ENCODE assay signal across 20 cellular contexts in genomic region chr12:84741727-84742126, GRCh38.
"Had no signal": no experiment of that assay in that cellular context is flagged by ENCODE, and none has a peak within 500 bp of the region (broad histone marks: within the 10 kb centered on the region; RNA-seq: fewer than 3 reads in every experiment).

No MANE protein-coding gene starts in this region.

- H3K36me3 ChIP-seq: ascending aorta, heart right ventricle, prostate gland, right atrium auricular region, suprapubic skin, transverse colon, vagina had no signal

- H3K4me3 ChIP-seq: ascending aorta, heart right ventricle, mucosa of descending colon, prostate gland, right atrium auricular region, suprapubic skin, transverse colon, vagina had no signal

- H3K4me1 ChIP-seq: ascending aorta, heart right ventricle, prostate gland, right atrium auricular region, suprapubic skin, transverse colon had no signal

- DNase-seq: activated CD4-positive, alpha-beta T cell treated with anti-CD3 and anti-CD28 coated beads, Interleukin-2, amount 50 U/mL, for 1 hour; activated CD4-positive, CD25-positive, alpha-beta regulatory T cell treated with anti-CD3 and anti-CD28 coated beads, Interleukin-2, amount 50 U/mL, for 72 hours; activated CD8-positive, alpha-beta memory T cell treated with anti-CD3 and anti-CD28 coated beads, Interleukin-2, amount 50 U/mL, for 4 hours; activated naive CD4-positive, alpha-beta T cell treated with anti-CD3 and anti-CD28 coated beads, Interleukin-2, amount 10 ng/mL, durations not matched to agents 7 days and 5 days; activated T-cell treated with anti-CD3 and anti-CD28 coated beads, Interleukin-2, amount 50 U/mL, for 4 hours; effector CD4-positive, alpha-beta T cell; heart right ventricle; left cardiac atrium; mucosa of descending colon; naive B cell; stimulated activated CD4-positive, alpha-beta T cell treated with anti-CD3 and anti-CD28 coated beads, Interleukin-2, amount 100 ng/mL, for 24 hours; stimulated activated naive CD8-positive, alpha-beta T cell treated with anti-CD3 and anti-CD28 coated beads, Interleukin-15, amount 100 ng/mL, for 72 hours; T-helper 2 cell; transverse colon had no signal

- H3K27ac ChIP-seq: ascending aorta, heart right ventricle, prostate gland, right atrium auricular region, suprapubic skin, transverse colon, vagina, VCaP had no signal

- ATAC-seq: activated T-cell treated with anti-CD3 and anti-CD28 coated beads, Interleukin-2, amount 50 U/mL, for 4 hours; heart right ventricle; left cardiac atrium; mucosa of descending colon; stimulated activated naive CD8-positive, alpha-beta T cell treated with anti-CD3 and anti-CD28 coated beads, Interleukin-15, amount 100 ng/mL, for 72 hours had no signal

- H3K27me3 ChIP-seq: ascending aorta, heart right ventricle, right atrium auricular region, suprapubic skin, transverse colon, vagina had no signal

- H3K9me3 ChIP-seq: ascending aorta, heart right ventricle, mucosa of descending colon, prostate gland, right atrium auricular region, suprapubic skin, transverse colon, vagina had no signal
